In genomic region chr13:111957913-111958450, GRCh38 we compare ENCODE assay signal across 34 cellular contexts.
"Had no signal": no experiment of that assay in that cellular context is flagged by ENCODE, and none has a peak within 500 bp of the region (broad histone marks: within the 10 kb centered on the region; RNA-seq: fewer than 3 reads in every experiment).

No MANE protein-coding gene starts in this region.

- H3K4me3 ChIP-seq: ascending aorta, cardiac muscle cell, Peyer's patch, SJSA1 had no signal

- H3K9me3 ChIP-seq: ascending aorta, Peyer's patch, SK-N-SH had no signal

- H3K4me1 Mint-ChIP-seq: activated CD4-positive, alpha-beta T cell treated with anti-CD3 and anti-CD28 coated beads, Interleukin-2, amount 10 ng/mL, durations not matched to agents 24 days and 14 days; activated naive CD4-positive, alpha-beta T cell treated with anti-CD3 and anti-CD28 coated beads, Interleukin-2, amount 50 U/mL, for 24 hours; activated naive CD8-positive, alpha-beta T cell treated with anti-CD3 and anti-CD28 coated beads, Interleukin-2, amount 10 ng/mL, durations not matched to agents 7 days and 5 days; IgD-negative memory B cell had no signal

- H3K9me3 Mint-ChIP-seq: activated CD4-positive, alpha-beta memory T cell treated with anti-CD3 and anti-CD28 coated beads for 36 hours; activated CD4-positive, alpha-beta T cell treated with anti-CD3 and anti-CD28 coated beads, Interleukin-2, amount 10 ng/mL, durations not matched to agents 24 days and 14 days; activated naive CD4-positive, alpha-beta T cell treated with anti-CD3 and anti-CD28 coated beads, Interleukin-2, amount 50 U/mL, for 24 hours; activated T-cell treated with anti-CD3 and anti-CD28 coated beads, Interleukin-2, amount 50 U/mL, for 4 hours; activated T-helper 1 cell treated with anti-CD3 and anti-CD28 coated beads, Interleukin-12 subunit alpha, Interleukin-12 subunit beta, Interleukin-2, Interleukin-4 antibody, amounts not matched to agents 30 ng/mL and 10 ng/mL and 1 ng/mL, durations not matched to agents 14 hours and 24 hours and 36 hours; T-helper 1 cell treated with Interleukin-12 subunit alpha and Interleukin-12 subunit beta and Interleukin-4 antibody, amounts not matched to agents 30 μg/mL and 1 μg/mL, for 36 hours; T-helper 2 cell treated with Interferon-gamma antibody and Interleukin-4, amounts not matched to agents 5 μg/mL and 100 μg/mL, for 36 hours had no signal

- H3K27me3 ChIP-seq: ascending aorta, Peyer's patch had no signal

- DNase-seq: activated CD4-positive, alpha-beta memory T cell treated with anti-CD3 and anti-CD28 coated beads for 36 hours; activated CD4-positive, alpha-beta T cell treated with anti-CD3 and anti-CD28 coated beads, Interleukin-2, amount 10 ng/mL, durations not matched to agents 24 days and 14 days; activated CD8-positive, alpha-beta memory T cell treated with anti-CD3 and anti-CD28 coated beads, Interleukin-2, amount 50 U/mL, for 4 hours; activated gamma-delta T cell; activated naive CD4-positive, alpha-beta T cell treated with Interleukin-2 at 50 U/mL for 16 hours; activated naive CD8-positive, alpha-beta T cell treated with anti-CD3 and anti-CD28 coated beads, Interleukin-2, amount 10 ng/mL, durations not matched to agents 7 days and 5 days; activated T-cell treated with anti-CD3 and anti-CD28 coated beads for 4 hours; activated T-cell treated with anti-CD3 and anti-CD28 coated beads, Interleukin-2, amount 50 U/mL, for 4 hours; amygdala; Karpas-422; KBM-7; NCI-H1048; NCI-H1436; NCI-H1694; NCI-H1930; NCI-H2081 treated with DMSO at 0.1 percent for 48 hours; NCI-H226; NCI-H446 treated with DMSO at 0.1 percent for 48 hours; NCI-H524 treated with DMSO at 0.1 percent for 48 hours; NCI-H748 treated with DMSO at 0.1 percent for 48 hours; NK-92 treated with Interleukin-12 subunit alpha and Interleukin-12 subunit beta, amount 100 ng/mL, for 24 hours; PC-3; Peyer's patch; RPMI8226; SHP77 treated with DMSO at 0.1 percent for 48 hours; SK-N-SH had no signal

- ATAC-seq: activated T-cell treated with anti-CD3 and anti-CD28 coated beads, Interleukin-2, amount 50 U/mL, for 4 hours; PC-3 had no signal

- H3K27me3 Mint-ChIP-seq: activated CD4-positive, alpha-beta memory T cell treated with anti-CD3 and anti-CD28 coated beads for 36 hours; activated CD4-positive, alpha-beta T cell treated with anti-CD3 and anti-CD28 coated beads, Interleukin-2, amount 10 ng/mL, durations not matched to agents 24 days and 14 days; activated naive CD4-positive, alpha-beta T cell treated with anti-CD3 and anti-CD28 coated beads, Interleukin-2, amount 50 U/mL, for 24 hours; activated naive CD8-positive, alpha-beta T cell treated with anti-CD3 and anti-CD28 coated beads, Interleukin-2, amount 10 ng/mL, durations not matched to agents 7 days and 5 days; IgD-negative memory B cell had no signal

- H3K36me3 ChIP-seq: ascending aorta, cardiac muscle cell, Peyer's patch, SJSA1 had no signal

- H3K27ac ChIP-seq: ascending aorta, cardiac muscle cell, Peyer's patch, SJSA1 had no signal

- H3K27ac Mint-ChIP-seq: activated CD4-positive, alpha-beta memory T cell treated with anti-CD3 and anti-CD28 coated beads for 36 hours; activated CD4-positive, alpha-beta T cell treated with anti-CD3 and anti-CD28 coated beads, Interleukin-2, amount 10 ng/mL, durations not matched to agents 24 days and 14 days; activated naive CD4-positive, alpha-beta T cell treated with anti-CD3 and anti-CD28 coated beads, Interleukin-2, amount 50 U/mL, for 24 hours; activated naive CD8-positive, alpha-beta T cell treated with anti-CD3 and anti-CD28 coated beads, Interleukin-2, amount 10 ng/mL, durations not matched to agents 7 days and 5 days; activated T-helper 1 cell treated with anti-CD3 and anti-CD28 coated beads, Interleukin-12 subunit alpha, Interleukin-12 subunit beta, Interleukin-2, Interleukin-4 antibody, amounts not matched to agents 30 ng/mL and 10 ng/mL and 1 ng/mL, durations not matched to agents 14 hours and 24 hours and 36 hours; IgD-negative memory B cell; T-helper 1 cell treated with Interleukin-12 subunit alpha and Interleukin-12 subunit beta and Interleukin-4 antibody, amounts not matched to agents 30 μg/mL and 1 μg/mL, for 36 hours; T-helper 2 cell treated with Interferon-gamma antibody and Interleukin-4, amounts not matched to agents 5 μg/mL and 100 μg/mL, for 36 hours had no signal

- H3K4me3 Mint-ChIP-seq: activated CD4-positive, alpha-beta memory T cell treated with anti-CD3 and anti-CD28 coated beads for 36 hours; activated CD4-positive, alpha-beta T cell treated with anti-CD3 and anti-CD28 coated beads, Interleukin-2, amount 10 ng/mL, durations not matched to agents 24 days and 14 days; activated naive CD4-positive, alpha-beta T cell treated with anti-CD3 and anti-CD28 coated beads, Interleukin-2, amount 50 U/mL, for 24 hours; activated naive CD8-positive, alpha-beta T cell treated with anti-CD3 and anti-CD28 coated beads, Interleukin-2, amount 10 ng/mL, durations not matched to agents 7 days and 5 days; activated T-cell treated with anti-CD3 and anti-CD28 coated beads, Interleukin-2, amount 50 U/mL, for 4 hours; activated T-helper 1 cell treated with anti-CD3 and anti-CD28 coated beads, Interleukin-12 subunit alpha, Interleukin-12 subunit beta, Interleukin-2, Interleukin-4 antibody, amounts not matched to agents 30 ng/mL and 10 ng/mL and 1 ng/mL, durations not matched to agents 14 hours and 24 hours and 36 hours; IgD-negative memory B cell; T-helper 1 cell treated with Interleukin-12 subunit alpha and Interleukin-12 subunit beta and Interleukin-4 antibody, amounts not matched to agents 30 μg/mL and 1 μg/mL, for 36 hours; T-helper 2 cell treated with Interferon-gamma antibody and Interleukin-4, amounts not matched to agents 5 μg/mL and 100 μg/mL, for 36 hours had no signal

- H3K4me1 ChIP-seq: ascending aorta, Peyer's patch, SJSA1 had no signal

- H3K36me3 Mint-ChIP-seq: activated CD4-positive, alpha-beta memory T cell treated with anti-CD3 and anti-CD28 coated beads for 36 hours; activated naive CD4-positive, alpha-beta T cell treated with anti-CD3 and anti-CD28 coated beads, Interleukin-2, amount 50 U/mL, for 24 hours; activated naive CD8-positive, alpha-beta T cell treated with anti-CD3 and anti-CD28 coated beads, Interleukin-2, amount 10 ng/mL, durations not matched to agents 7 days and 5 days; IgD-negative memory B cell had no signal
